ENCODE assay signal across 12 cellular contexts in genomic region chr3:127787071-127787490, GRCh38. TPM values are rescaled to one million over a fixed set of nuclear protein-coding genes. Genes with fewer than 3 reads are reported as not detected.
DNase-seq lines count a peak whose midpoint lies in the region; ATAC-seq and TF ChIP-seq lines count a peak whose summit lies in the region.
"Had no signal": no experiment of that assay in that cellular context is flagged by ENCODE, and none has a peak within 500 bp of the region (broad histone marks: within the 10 kb centered on the region; RNA-seq: fewer than 3 reads in every experiment).

No MANE protein-coding gene starts in this region.

- H3K27ac Mint-ChIP-seq in brain: peak overlapping the region; percentile 20 to 97 (median 96)
- H3K27ac Mint-ChIP-seq: activated CD8-positive, alpha-beta T cell treated with anti-CD3 and anti-CD28 coated beads for 36 hours; activated naive CD8-positive, alpha-beta T cell treated with anti-CD3 and anti-CD28 coated beads, Interleukin-2, amount 10 ng/mL, durations not matched to agents 7 days and 5 days; T-helper 17 cell had no signal

- TF ChIP-seq CTCF in brain (conservative IDR thresholded peaks at IDR 0.05) (no peak), GM20000 (IDR thresholded peaks at IDR 0.05; ENCODE audit: extremely low read depth, missing control alignments) (no peak)

- H3K27ac ChIP-seq in right cardiac atrium (ENCODE audit: low read length): peak overlapping the region; percentile 71
- H3K27ac ChIP-seq: neural progenitor cell had no signal

- no peak overlapping the region for H3K4me3 ChIP-seq in right cardiac atrium (ENCODE audit: low read length)
- H3K4me3 ChIP-seq: neural progenitor cell had no signal

- peak overlapping the region in 1 of 5 experiments; percentile 11 for H3K4me3 Mint-ChIP-seq in brain
- H3K4me3 Mint-ChIP-seq: activated CD8-positive, alpha-beta T cell treated with anti-CD3 and anti-CD28 coated beads for 36 hours; activated naive CD8-positive, alpha-beta T cell treated with anti-CD3 and anti-CD28 coated beads, Interleukin-2, amount 10 ng/mL, durations not matched to agents 7 days and 5 days; neural progenitor cell; T-helper 17 cell had no signal

- no peaks in the 10 kb centered on the region for H3K9me3 ChIP-seq in right cardiac atrium (ENCODE audit: control insufficient read depth, low read length)

- 27% methylated on average over 9 of the region's 9 CpGs for WGBS in right cardiac atrium

- H3K9me3 Mint-ChIP-seq in brain: no peaks in the 10 kb centered on the region
- H3K9me3 Mint-ChIP-seq: activated CD8-positive, alpha-beta T cell treated with anti-CD3 and anti-CD28 coated beads for 36 hours; activated naive CD8-positive, alpha-beta T cell treated with anti-CD3 and anti-CD28 coated beads, Interleukin-2, amount 10 ng/mL, durations not matched to agents 7 days and 5 days; neural progenitor cell had no signal

- intact Hi-C loops in right cardiac atrium (cut with DNase I): no loop called here
- intact Hi-C loops in sciatic nerve (cut with DNase I): no loop called here

- H3K4me1 ChIP-seq in right cardiac atrium (ENCODE audit: control insufficient read depth, insufficient read depth, low read length): peaks cover 26% of the 10 kb centered on the region

- no peaks in the 10 kb centered on the region for H3K36me3 Mint-ChIP-seq in brain
- H3K36me3 Mint-ChIP-seq: activated naive CD8-positive, alpha-beta T cell treated with anti-CD3 and anti-CD28 coated beads, Interleukin-2, amount 10 ng/mL, durations not matched to agents 7 days and 5 days; neural progenitor cell had no signal

- peaks cover 8% of the 10 kb centered on the region for H3K27me3 Mint-ChIP-seq in brain

- peak in 11 of 14 donors; percentile 30 to 92 (median 61) for DNase-seq in C1 segment of cervical spinal cord (lab: John Stamatoyannopoulos, UW)
- peak; percentile 66 to 87 (median 85) for DNase-seq in right cardiac atrium
- DNase-seq in sciatic nerve (ENCODE audit: low spot score): peak; percentile 56
- no peak for DNase-seq in GM20000 (ENCODE audit: low spot score)
- DNase-seq: activated CD8-positive, alpha-beta T cell treated with anti-CD3 and anti-CD28 coated beads for 36 hours; activated naive CD8-positive, alpha-beta T cell treated with anti-CD3 and anti-CD28 coated beads, Interleukin-2, amount 10 ng/mL, durations not matched to agents 7 days and 5 days; T-helper 17 cell had no signal

- H3K27me3 ChIP-seq in right cardiac atrium (ENCODE audit: control insufficient read depth, insufficient read depth): no peaks in the 10 kb centered on the region
- H3K27me3 ChIP-seq: neural progenitor cell had no signal

- peaks cover 83% of the 10 kb centered on the region for H3K4me1 Mint-ChIP-seq in brain

- ATAC-seq in right cardiac atrium (peak; percentile 71 to 72), sciatic nerve (peak; percentile 53), GM19463 (IDR thresholded peaks at IDR 0.05; ENCODE audit: unreplicated experiment) (no peak), HG03565 (IDR thresholded peaks at IDR 0.05; ENCODE audit: unreplicated experiment) (no peak), HG02852 (IDR thresholded peaks at IDR 0.05; ENCODE audit: unreplicated experiment) (no peak)
- ATAC-seq: activated CD8-positive, alpha-beta T cell treated with anti-CD3 and anti-CD28 coated beads for 36 hours; T-helper 17 cell had no signal

RNA-seq across cellular contexts. Expression of gene MGLL, which starts 35.2 kb away (rescaled TPM):
- polyA plus RNA-seq in brain (ENCODE audit: insufficient read depth, low read depth, low replicate concordance) (58.2 TPM), right cardiac atrium (64.9 TPM)
- total RNA-seq in right cardiac atrium (10 to 100 TPM; 52.2 to 80.4 (median 65.3) TPM), sciatic nerve (178 TPM)

Comparison
In these comparisons a context has a peak if more than half of its experiments do, and no peak if none do; other contexts are left out.
1. ATAC-seq: peak in right cardiac atrium (2 of 2) and sciatic nerve (single experiment); none in GM19463 (single experiment), HG03565 (single experiment) and HG02852 (single experiment).